ENCODE assay signal across 8 cellular contexts in genomic region chr2:5915926-5916325, GRCh38.
DNase-seq lines count a peak whose midpoint lies in the region; ATAC-seq and TF ChIP-seq lines count a peak whose summit lies in the region.

No MANE protein-coding gene starts in this region.

- no peak for ATAC-seq in activated CD4-positive, alpha-beta T cell treated with anti-CD3 and anti-CD28 coated beads for 36 hours
- ATAC-seq in HG03280 (IDR thresholded peaks at IDR 0.05; ENCODE audit: unreplicated experiment) (no peak), HG03439 (IDR thresholded peaks at IDR 0.05; ENCODE audit: unreplicated experiment) (no peak)

- H2AK5ac ChIP-seq in trophoblast cell (ENCODE audit: low read length): no peak overlapping the region

- H3K79me2 ChIP-seq in trophoblast cell (ENCODE audit: control insufficient read depth, insufficient read depth, low read length, poor library complexity): no peaks in the 10 kb centered on the region

- DNase-seq in activated CD4-positive, alpha-beta T cell treated with anti-CD3 and anti-CD28 coated beads for 36 hours: peak; percentile 43
- no peak for DNase-seq in activated CD4-positive, alpha-beta T cell treated with anti-CD3 and anti-CD28 coated beads for 4 hours
- DNase-seq in LNCaP clone FGC (ENCODE audit: low read depth): peak; percentile 10
- DNase-seq in astrocyte of the cerebellum (ENCODE audit: low read depth): no peak
- DNase-seq in trophoblast cell: peak; percentile 41 to 63
- DNase-seq in cerebellar nuclear complex (lab: John Stamatoyannopoulos, UW): no peak

- H3K4me3 Mint-ChIP-seq in activated CD4-positive, alpha-beta T cell treated with anti-CD3 and anti-CD28 coated beads for 36 hours: no peak overlapping the region

- H3K27me3 ChIP-seq in trophoblast cell (ENCODE audit: insufficient read depth, low read length): no peaks in the 10 kb centered on the region

- no peaks in the 10 kb centered on the region for H3K9me3 ChIP-seq in trophoblast cell (ENCODE audit: insufficient read depth, low read depth, low read length)

- H3K18ac ChIP-seq in trophoblast cell (ENCODE audit: low read length): peak overlapping the region; percentile 58

- no peak overlapping the region for H3K4me2 ChIP-seq in trophoblast cell (ENCODE audit: low read length)

- H3K4me3 ChIP-seq in LNCaP clone FGC (ENCODE audit: low read depth, low read length) (no peak overlapping the region), astrocyte of the cerebellum (ENCODE audit: low read depth, low read length) (no peak overlapping the region), trophoblast cell (ENCODE audit: low read depth, low read length) (no peak overlapping the region)

- H3K36me3 Mint-ChIP-seq in activated CD4-positive, alpha-beta T cell treated with anti-CD3 and anti-CD28 coated beads for 36 hours (ENCODE audit: low read depth): no peaks in the 10 kb centered on the region

- no peak overlapping the region for H4K12ac ChIP-seq in trophoblast cell (ENCODE audit: low read depth, low read length)

- no peak overlapping the region for H2AFZ ChIP-seq in trophoblast cell (ENCODE audit: insufficient read depth, low read length, poor library complexity)

- intact Hi-C loops in activated CD4-positive, alpha-beta T cell treated with anti-CD3 and anti-CD28 coated beads for 36 hours (cut with DNase I, micrococcal nuclease): no loop called here

- H3K27me3 Mint-ChIP-seq in activated CD4-positive, alpha-beta T cell treated with anti-CD3 and anti-CD28 coated beads for 36 hours: no peaks in the 10 kb centered on the region

- no peaks in the 10 kb centered on the region for H3K4me1 Mint-ChIP-seq in activated CD4-positive, alpha-beta T cell treated with anti-CD3 and anti-CD28 coated beads for 36 hours

- POLR2A ChIA-PET in activated CD4-positive, alpha-beta T cell treated with anti-CD3 and anti-CD28 coated beads for 36 hours (lab: Charles Lee): no interaction called here

- H2BK12ac ChIP-seq in trophoblast cell (ENCODE audit: low read length): peak overlapping the region; percentile 25

- peaks cover 5 to 6% of the 10 kb centered on the region in 2 experiments for H3K4me1 ChIP-seq in trophoblast cell (ENCODE audit: control insufficient read depth in 1 of 2, insufficient read depth in 2 of 2, low read length in 2 of 2)

- H3K27ac ChIP-seq in trophoblast cell (ENCODE audit: low read depth, low read length): peak overlapping the region; percentile 6

- no peak overlapping the region for H3K9ac ChIP-seq in trophoblast cell (ENCODE audit: low read length)

- CTCF ChIA-PET in activated CD4-positive, alpha-beta T cell treated with anti-CD3 and anti-CD28 coated beads for 36 hours (lab: Charles Lee): no interaction called here

- H3K14ac ChIP-seq in trophoblast cell (ENCODE audit: low read length): peak overlapping the region; percentile 16

- TF ChIP-seq CTCF in LNCaP clone FGC (IDR thresholded peaks at IDR 0.05; ENCODE audit: control insufficient read depth, extremely low read depth, insufficient read depth) (peak; percentile 74), astrocyte of the cerebellum (IDR thresholded peaks at IDR 0.05; ENCODE audit: low read depth, low read length, missing control alignments) (peak; percentile 56)

- WGBS in trophoblast cell (ENCODE audit: extremely low coverage, insufficient coverage, insufficient read length): no CpG with 5 or more reads among the region's 4 CpGs

- H4K8ac ChIP-seq in trophoblast cell (ENCODE audit: low read depth, low read length): no peak overlapping the region

- H3K9me3 Mint-ChIP-seq in activated CD4-positive, alpha-beta T cell treated with anti-CD3 and anti-CD28 coated beads for 36 hours (ENCODE audit: low read depth): peaks cover 4% of the 10 kb centered on the region

- no peak overlapping the region for H3K4ac ChIP-seq in trophoblast cell (ENCODE audit: low read depth, low read length)

- H4K91ac ChIP-seq in trophoblast cell (ENCODE audit: low read depth, low read length): peak overlapping the region; percentile 13

- H3K27ac Mint-ChIP-seq in activated CD4-positive, alpha-beta T cell treated with anti-CD3 and anti-CD28 coated beads for 36 hours: no peak overlapping the region

- H3K23ac ChIP-seq in trophoblast cell (ENCODE audit: low read length): no peak overlapping the region

- in situ Hi-C loops in astrocyte of the cerebellum (cut with HindIII; ENCODE audit: low sequenced_read_pairs): loop anchor here (25.0 kb wide), 1 partner anchor 204 kb away; no protein-coding TSS in a partner anchor

- no peak overlapping the region for H2BK5ac ChIP-seq in trophoblast cell (ENCODE audit: low read depth, low read length, poor library complexity)

- no peaks in the 10 kb centered on the region for H3K36me3 ChIP-seq in trophoblast cell (ENCODE audit: control insufficient read depth in 1 of 2, insufficient read depth in 2 of 2, low read length in 2 of 2)

- no peak overlapping the region for H2BK120ac ChIP-seq in trophoblast cell (ENCODE audit: insufficient read depth, low read length, poor library complexity)

- peaks cover 5% of the 10 kb centered on the region for H3K79me1 ChIP-seq in trophoblast cell (ENCODE audit: low read length)

Comparison
In these comparisons a context has a peak if more than half of its experiments do, and no peak if none do; other contexts are left out.
1. DNase-seq: peak in activated CD4-positive, alpha-beta T cell treated with anti-CD3 and anti-CD28 coated beads for 36 hours (single experiment), LNCaP clone FGC (single experiment) and trophoblast cell (2 of 2); none in activated CD4-positive, alpha-beta T cell treated with anti-CD3 and anti-CD28 coated beads for 4 hours (0 of 2), astrocyte of the cerebellum (single experiment) and cerebellar nuclear complex (0 of 2).